In the genomic region with DNA sequence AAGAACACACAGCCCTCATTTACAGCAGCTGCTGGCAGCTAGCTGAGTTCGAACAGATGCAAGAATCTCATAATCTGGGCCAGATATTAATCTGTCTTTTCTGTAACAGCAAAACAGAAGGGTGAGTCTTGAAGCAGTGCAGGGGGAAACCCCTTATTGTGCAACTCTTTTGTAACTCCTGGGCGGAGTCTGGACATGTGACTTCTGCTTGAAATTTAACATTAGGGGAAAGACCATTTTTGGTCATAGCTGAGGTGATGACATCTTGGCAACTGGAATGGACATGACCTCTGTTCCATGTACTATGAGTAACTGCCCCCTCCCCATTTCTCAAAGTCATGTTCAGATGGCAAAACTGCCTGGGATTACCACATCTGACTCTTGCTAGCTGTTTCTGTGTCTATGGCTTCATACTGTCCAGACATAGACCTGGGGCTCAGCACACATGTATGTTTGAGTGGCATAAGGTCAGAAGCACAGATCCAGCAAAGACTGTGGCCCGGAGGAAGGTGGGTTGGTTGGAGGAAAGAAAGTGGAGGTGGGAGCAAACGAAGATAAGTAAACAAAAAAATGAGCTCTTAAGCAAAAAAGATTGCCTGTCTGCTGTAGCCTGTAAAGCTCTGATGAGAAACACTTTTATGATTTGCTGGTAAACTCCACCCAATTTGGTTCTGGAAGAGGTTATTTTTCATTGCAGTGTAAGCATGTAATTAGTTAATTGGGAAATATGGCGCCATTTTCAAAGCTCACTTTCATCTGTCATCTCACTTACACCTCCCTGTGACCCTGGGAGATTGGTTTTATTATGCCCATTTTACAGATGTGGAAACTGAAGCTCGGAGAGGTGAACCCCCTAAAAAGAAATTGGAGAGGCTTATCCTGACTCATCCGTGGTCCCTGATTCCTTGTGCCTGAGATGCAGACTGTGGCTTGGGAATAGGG, we compare ENCODE assay signal across 2 cellular contexts.
TF ChIP-seq lines count a peak whose summit lies in the region.

No MANE protein-coding gene starts in this region.

TF ChIP-seq in K562, 482 proteins besides CTCF, POLR2A, EP300 and RAD21 (continued from another document and continues in another):
- TF ChIP-seq, protein P1, sequence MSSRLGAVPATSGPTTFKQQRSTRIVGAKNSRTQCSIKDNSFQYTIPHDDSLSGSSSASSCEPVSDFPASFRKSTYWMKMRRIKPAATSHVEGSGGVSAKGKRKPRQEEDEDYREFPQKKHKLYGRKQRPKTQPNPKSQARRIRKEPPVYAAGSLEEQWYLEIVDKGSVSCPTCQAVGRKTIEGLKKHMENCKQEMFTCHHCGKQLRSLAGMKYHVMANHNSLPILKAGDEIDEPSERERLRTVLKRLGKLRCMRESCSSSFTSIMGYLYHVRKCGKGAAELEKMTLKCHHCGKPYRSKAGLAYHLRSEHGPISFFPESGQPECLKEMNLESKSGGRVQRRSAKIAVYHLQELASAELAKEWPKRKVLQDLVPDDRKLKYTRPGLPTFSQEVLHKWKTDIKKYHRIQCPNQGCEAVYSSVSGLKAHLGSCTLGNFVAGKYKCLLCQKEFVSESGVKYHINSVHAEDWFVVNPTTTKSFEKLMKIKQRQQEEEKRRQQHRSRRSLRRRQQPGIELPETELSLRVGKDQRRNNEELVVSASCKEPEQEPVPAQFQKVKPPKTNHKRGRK (tag; IDR thresholded peaks at IDR 0.05) = peak; percentile 56; the same call in 1 of the 2 replicates
- TF ChIP-seq CEBPG (CRISPR knock-in tag; IDR thresholded peaks at IDR 0.05) (peak; percentile 98), CEBPG (tag; conservative IDR thresholded peaks at IDR 0.05 in 1 of 2, IDR thresholded peaks at IDR 0.05 in 1 of 2) (peak; percentile 100), BRCA1 (IDR thresholded peaks at IDR 0.05) (no peak), BRCA1 (CRISPR knock-in tag; IDR thresholded peaks at IDR 0.05) (no peak), U2AF2 (optimal IDR thresholded peaks at IDR 0.05; ENCODE audit: low read depth, low read length) (no peak), SMAD1 (IDR thresholded peaks at IDR 0.05; ENCODE audit: low read depth, low read length, partially characterized antibody) (peak; percentile 37), FOXJ2 (tag; IDR thresholded peaks at IDR 0.05) (peak; percentile 92), BCOR (IDR thresholded peaks at IDR 0.05) (peak; percentile 98), ZNF57 (CRISPR knock-in tag; IDR thresholded peaks at IDR 0.05) (no peak)
- TF ChIP-seq, protein P2, sequence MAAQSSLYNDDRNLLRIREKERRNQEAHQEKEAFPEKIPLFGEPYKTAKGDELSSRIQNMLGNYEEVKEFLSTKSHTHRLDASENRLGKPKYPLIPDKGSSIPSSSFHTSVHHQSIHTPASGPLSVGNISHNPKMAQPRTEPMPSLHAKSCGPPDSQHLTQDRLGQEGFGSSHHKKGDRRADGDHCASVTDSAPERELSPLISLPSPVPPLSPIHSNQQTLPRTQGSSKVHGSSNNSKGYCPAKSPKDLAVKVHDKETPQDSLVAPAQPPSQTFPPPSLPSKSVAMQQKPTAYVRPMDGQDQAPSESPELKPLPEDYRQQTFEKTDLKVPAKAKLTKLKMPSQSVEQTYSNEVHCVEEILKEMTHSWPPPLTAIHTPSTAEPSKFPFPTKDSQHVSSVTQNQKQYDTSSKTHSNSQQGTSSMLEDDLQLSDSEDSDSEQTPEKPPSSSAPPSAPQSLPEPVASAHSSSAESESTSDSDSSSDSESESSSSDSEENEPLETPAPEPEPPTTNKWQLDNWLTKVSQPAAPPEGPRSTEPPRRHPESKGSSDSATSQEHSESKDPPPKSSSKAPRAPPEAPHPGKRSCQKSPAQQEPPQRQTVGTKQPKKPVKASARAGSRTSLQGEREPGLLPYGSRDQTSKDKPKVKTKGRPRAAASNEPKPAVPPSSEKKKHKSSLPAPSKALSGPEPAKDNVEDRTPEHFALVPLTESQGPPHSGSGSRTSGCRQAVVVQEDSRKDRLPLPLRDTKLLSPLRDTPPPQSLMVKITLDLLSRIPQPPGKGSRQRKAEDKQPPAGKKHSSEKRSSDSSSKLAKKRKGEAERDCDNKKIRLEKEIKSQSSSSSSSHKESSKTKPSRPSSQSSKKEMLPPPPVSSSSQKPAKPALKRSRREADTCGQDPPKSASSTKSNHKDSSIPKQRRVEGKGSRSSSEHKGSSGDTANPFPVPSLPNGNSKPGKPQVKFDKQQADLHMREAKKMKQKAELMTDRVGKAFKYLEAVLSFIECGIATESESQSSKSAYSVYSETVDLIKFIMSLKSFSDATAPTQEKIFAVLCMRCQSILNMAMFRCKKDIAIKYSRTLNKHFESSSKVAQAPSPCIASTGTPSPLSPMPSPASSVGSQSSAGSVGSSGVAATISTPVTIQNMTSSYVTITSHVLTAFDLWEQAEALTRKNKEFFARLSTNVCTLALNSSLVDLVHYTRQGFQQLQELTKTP (IDR thresholded peaks at IDR 0.05; ENCODE audit: low read depth in 1 of 2, partially characterized antibody in 2 of 2) = peak in 1 of 2 experiments; percentile 56
- TF ChIP-seq, protein P3, sequence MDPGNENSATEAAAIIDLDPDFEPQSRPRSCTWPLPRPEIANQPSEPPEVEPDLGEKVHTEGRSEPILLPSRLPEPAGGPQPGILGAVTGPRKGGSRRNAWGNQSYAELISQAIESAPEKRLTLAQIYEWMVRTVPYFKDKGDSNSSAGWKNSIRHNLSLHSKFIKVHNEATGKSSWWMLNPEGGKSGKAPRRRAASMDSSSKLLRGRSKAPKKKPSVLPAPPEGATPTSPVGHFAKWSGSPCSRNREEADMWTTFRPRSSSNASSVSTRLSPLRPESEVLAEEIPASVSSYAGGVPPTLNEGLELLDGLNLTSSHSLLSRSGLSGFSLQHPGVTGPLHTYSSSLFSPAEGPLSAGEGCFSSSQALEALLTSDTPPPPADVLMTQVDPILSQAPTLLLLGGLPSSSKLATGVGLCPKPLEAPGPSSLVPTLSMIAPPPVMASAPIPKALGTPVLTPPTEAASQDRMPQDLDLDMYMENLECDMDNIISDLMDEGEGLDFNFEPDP (CRISPR knock-in tag; IDR thresholded peaks at IDR 0.05) = no peak
- TF ChIP-seq, protein P4, sequence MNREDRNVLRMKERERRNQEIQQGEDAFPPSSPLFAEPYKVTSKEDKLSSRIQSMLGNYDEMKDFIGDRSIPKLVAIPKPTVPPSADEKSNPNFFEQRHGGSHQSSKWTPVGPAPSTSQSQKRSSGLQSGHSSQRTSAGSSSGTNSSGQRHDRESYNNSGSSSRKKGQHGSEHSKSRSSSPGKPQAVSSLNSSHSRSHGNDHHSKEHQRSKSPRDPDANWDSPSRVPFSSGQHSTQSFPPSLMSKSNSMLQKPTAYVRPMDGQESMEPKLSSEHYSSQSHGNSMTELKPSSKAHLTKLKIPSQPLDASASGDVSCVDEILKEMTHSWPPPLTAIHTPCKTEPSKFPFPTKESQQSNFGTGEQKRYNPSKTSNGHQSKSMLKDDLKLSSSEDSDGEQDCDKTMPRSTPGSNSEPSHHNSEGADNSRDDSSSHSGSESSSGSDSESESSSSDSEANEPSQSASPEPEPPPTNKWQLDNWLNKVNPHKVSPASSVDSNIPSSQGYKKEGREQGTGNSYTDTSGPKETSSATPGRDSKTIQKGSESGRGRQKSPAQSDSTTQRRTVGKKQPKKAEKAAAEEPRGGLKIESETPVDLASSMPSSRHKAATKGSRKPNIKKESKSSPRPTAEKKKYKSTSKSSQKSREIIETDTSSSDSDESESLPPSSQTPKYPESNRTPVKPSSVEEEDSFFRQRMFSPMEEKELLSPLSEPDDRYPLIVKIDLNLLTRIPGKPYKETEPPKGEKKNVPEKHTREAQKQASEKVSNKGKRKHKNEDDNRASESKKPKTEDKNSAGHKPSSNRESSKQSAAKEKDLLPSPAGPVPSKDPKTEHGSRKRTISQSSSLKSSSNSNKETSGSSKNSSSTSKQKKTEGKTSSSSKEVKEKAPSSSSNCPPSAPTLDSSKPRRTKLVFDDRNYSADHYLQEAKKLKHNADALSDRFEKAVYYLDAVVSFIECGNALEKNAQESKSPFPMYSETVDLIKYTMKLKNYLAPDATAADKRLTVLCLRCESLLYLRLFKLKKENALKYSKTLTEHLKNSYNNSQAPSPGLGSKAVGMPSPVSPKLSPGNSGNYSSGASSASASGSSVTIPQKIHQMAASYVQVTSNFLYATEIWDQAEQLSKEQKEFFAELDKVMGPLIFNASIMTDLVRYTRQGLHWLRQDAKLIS (CRISPR knock-in tag; IDR thresholded peaks at IDR 0.05) = 0 out of 2 replicates have a peak, but pooled peaks have one; percentile 9

TF ChIP-seq in HepG2, 621 proteins besides CTCF, POLR2A, EP300 and RAD21 (continued from another document and continues in another):
- no peak; a peak in 1 of 4 replicates for TF ChIP-seq MAFK (conservative IDR thresholded peaks at IDR 0.05 in 1 of 2, IDR thresholded peaks at IDR 0.05 in 1 of 2; ENCODE audit: low read length in 2 of 2)
- TF ChIP-seq, protein P5, sequence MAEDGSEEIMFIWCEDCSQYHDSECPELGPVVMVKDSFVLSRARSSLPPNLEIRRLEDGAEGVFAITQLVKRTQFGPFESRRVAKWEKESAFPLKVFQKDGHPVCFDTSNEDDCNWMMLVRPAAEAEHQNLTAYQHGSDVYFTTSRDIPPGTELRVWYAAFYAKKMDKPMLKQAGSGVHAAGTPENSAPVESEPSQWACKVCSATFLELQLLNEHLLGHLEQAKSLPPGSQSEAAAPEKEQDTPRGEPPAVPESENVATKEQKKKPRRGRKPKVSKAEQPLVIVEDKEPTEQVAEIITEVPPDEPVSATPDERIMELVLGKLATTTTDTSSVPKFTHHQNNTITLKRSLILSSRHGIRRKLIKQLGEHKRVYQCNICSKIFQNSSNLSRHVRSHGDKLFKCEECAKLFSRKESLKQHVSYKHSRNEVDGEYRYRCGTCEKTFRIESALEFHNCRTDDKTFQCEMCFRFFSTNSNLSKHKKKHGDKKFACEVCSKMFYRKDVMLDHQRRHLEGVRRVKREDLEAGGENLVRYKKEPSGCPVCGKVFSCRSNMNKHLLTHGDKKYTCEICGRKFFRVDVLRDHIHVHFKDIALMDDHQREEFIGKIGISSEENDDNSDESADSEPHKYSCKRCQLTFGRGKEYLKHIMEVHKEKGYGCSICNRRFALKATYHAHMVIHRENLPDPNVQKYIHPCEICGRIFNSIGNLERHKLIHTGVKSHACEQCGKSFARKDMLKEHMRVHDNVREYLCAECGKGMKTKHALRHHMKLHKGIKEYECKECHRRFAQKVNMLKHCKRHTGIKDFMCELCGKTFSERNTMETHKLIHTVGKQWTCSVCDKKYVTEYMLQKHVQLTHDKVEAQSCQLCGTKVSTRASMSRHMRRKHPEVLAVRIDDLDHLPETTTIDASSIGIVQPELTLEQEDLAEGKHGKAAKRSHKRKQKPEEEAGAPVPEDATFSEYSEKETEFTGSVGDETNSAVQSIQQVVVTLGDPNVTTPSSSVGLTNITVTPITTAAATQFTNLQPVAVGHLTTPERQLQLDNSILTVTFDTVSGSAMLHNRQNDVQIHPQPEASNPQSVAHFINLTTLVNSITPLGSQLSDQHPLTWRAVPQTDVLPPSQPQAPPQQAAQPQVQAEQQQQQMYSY (CRISPR knock-in tag; IDR thresholded peaks at IDR 0.05) = no peak
- no peak for TF ChIP-seq SRSF1 (optimal IDR thresholded peaks at IDR 0.05; ENCODE audit: low read depth, low read length)
- peak; percentile 98 for TF ChIP-seq RARA (CRISPR knock-in tag; IDR thresholded peaks at IDR 0.05)
- peak; percentile 66 for TF ChIP-seq CREB1 (IDR thresholded peaks at IDR 0.05)
- no peak for TF ChIP-seq CREB1 (CRISPR knock-in tag; IDR thresholded peaks at IDR 0.05)
- peak; percentile 53 for TF ChIP-seq ASH2L (IDR thresholded peaks at IDR 0.05; ENCODE audit: insufficient read length, low read depth, low read length)
- no peak for TF ChIP-seq XRCC5 (optimal IDR thresholded peaks at IDR 0.05; ENCODE audit: low read length)
- 0 out of 2 replicates have a peak, but pooled peaks have one; percentile 20 for TF ChIP-seq ZNF317 (CRISPR knock-in tag; IDR thresholded peaks at IDR 0.05)
- TF ChIP-seq ZNF333 (CRISPR knock-in tag; IDR thresholded peaks at IDR 0.05; ENCODE audit: borderline replicate concordance) = no peak
- no peak for TF ChIP-seq PAF1 (CRISPR knock-in tag; IDR thresholded peaks at IDR 0.05)
- no peak for TF ChIP-seq ZFY (CRISPR knock-in tag; IDR thresholded peaks at IDR 0.05)
- TF ChIP-seq ZNF256 (CRISPR knock-in tag; conservative IDR thresholded peaks at IDR 0.05) = no peak
- no peak for TF ChIP-seq ZNF879 (CRISPR knock-in tag; IDR thresholded peaks at IDR 0.05)
- no peak for TF ChIP-seq MTA3 (CRISPR knock-in tag; IDR thresholded peaks at IDR 0.05)
- no peak for TF ChIP-seq HNRNPH1 (optimal IDR thresholded peaks at IDR 0.05; ENCODE audit: low read depth, low read length)
- TF ChIP-seq RBM22 (optimal IDR thresholded peaks at IDR 0.05; ENCODE audit: low read length) = no peak
- no peak for TF ChIP-seq ZSCAN31 (CRISPR knock-in tag; IDR thresholded peaks at IDR 0.05; ENCODE audit: low read depth)
- TF ChIP-seq, protein P6, sequence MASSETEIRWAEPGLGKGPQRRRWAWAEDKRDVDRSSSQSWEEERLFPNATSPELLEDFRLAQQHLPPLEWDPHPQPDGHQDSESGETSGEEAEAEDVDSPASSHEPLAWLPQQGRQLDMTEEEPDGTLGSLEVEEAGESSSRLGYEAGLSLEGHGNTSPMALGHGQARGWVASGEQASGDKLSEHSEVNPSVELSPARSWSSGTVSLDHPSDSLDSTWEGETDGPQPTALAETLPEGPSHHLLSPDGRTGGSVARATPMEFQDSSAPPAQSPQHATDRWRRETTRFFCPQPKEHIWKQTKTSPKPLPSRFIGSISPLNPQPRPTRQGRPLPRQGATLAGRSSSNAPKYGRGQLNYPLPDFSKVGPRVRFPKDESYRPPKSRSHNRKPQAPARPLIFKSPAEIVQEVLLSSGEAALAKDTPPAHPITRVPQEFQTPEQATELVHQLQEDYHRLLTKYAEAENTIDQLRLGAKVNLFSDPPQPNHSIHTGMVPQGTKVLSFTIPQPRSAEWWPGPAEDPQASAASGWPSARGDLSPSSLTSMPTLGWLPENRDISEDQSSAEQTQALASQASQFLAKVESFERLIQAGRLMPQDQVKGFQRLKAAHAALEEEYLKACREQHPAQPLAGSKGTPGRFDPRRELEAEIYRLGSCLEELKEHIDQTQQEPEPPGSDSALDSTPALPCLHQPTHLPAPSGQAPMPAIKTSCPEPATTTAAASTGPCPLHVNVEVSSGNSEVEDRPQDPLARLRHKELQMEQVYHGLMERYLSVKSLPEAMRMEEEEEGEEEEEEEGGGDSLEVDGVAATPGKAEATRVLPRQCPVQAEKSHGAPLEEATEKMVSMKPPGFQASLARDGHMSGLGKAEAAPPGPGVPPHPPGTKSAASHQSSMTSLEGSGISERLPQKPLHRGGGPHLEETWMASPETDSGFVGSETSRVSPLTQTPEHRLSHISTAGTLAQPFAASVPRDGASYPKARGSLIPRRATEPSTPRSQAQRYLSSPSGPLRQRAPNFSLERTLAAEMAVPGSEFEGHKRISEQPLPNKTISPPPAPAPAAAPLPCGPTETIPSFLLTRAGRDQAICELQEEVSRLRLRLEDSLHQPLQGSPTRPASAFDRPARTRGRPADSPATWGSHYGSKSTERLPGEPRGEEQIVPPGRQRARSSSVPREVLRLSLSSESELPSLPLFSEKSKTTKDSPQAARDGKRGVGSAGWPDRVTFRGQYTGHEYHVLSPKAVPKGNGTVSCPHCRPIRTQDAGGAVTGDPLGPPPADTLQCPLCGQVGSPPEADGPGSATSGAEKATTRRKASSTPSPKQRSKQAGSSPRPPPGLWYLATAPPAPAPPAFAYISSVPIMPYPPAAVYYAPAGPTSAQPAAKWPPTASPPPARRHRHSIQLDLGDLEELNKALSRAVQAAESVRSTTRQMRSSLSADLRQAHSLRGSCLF (CRISPR knock-in tag; IDR thresholded peaks at IDR 0.05; ENCODE audit: borderline replicate concordance) = no peak
- no peak for TF ChIP-seq HNRNPLL (IDR thresholded peaks at IDR 0.05; ENCODE audit: low read depth, low read length, poor library complexity, severe bottlenecking)
- peak; percentile 65 for TF ChIP-seq NR2F6 (IDR thresholded peaks at IDR 0.05)
- TF ChIP-seq NR2F6 (CRISPR knock-in tag; IDR thresholded peaks at IDR 0.05) = peak; percentile 77
- no peak for TF ChIP-seq GZF1 (CRISPR knock-in tag; IDR thresholded peaks at IDR 0.05)
- TF ChIP-seq ZNF746 (CRISPR knock-in tag; IDR thresholded peaks at IDR 0.05) = peak; percentile 46; the same call in 1 of the 2 replicates
- TF ChIP-seq MZF1 (CRISPR knock-in tag; IDR thresholded peaks at IDR 0.05; ENCODE audit: borderline replicate concordance) = no peak
- TF ChIP-seq SP5 (CRISPR knock-in tag; IDR thresholded peaks at IDR 0.05; ENCODE audit: borderline replicate concordance, low read depth) = peak; percentile 81
- no peak for TF ChIP-seq ZNF768 (CRISPR knock-in tag; IDR thresholded peaks at IDR 0.05)
- no peak; the same call in 1 of the 2 replicates for TF ChIP-seq ZNF607 (CRISPR knock-in tag; IDR thresholded peaks at IDR 0.05; ENCODE audit: borderline replicate concordance)
